In the genomic region with DNA sequence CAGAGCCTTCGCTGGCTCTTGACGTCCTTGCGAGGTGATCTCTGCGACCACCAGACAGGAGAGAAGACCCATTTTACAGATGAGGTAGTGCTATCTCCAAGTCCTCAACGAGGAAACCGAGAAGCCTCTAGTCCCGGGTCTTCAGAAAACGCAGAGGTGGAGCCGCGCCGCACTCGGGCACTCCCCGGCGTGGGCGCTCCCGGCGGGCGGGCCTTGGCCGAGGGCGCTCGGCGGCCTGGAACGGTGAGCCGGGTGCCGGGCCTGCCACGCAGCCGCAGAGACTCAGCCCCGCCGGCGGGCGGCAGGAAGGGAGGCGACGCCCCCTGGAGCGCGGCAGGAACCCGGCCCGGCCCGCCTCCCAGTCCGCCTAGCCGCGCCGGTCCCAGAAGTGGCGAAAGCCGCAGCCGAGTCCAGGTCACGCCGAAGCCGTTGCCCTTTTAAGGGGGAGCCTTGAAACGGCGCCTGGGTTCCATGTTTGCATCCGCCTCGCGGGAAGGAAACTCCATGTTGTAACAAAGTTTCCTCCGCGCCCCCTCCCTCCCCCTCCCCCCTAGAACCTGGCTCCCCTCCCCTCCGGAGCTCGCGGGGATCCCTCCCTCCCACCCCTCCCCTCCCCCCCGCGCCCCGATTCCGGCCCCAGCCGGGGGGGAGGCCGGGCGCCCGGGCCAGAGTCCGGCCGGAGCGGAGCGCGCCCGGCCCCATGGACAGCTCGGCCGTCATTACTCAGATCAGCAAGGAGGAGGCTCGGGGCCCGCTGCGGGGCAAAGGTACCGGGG, we compare ENCODE assay signal across 8 cellular contexts.
DNase-seq lines count a peak whose midpoint lies in the region; ATAC-seq and TF ChIP-seq lines count a peak whose summit lies in the region.

A gene with protein sequence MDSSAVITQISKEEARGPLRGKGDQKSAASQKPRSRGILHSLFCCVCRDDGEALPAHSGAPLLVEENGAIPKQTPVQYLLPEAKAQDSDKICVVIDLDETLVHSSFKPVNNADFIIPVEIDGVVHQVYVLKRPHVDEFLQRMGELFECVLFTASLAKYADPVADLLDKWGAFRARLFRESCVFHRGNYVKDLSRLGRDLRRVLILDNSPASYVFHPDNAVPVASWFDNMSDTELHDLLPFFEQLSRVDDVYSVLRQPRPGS (plus strand): TSS at position 478 of the 776 bp plus-strand sequence. CDS start 223 bp downstream, at position 701.

- H3K4me3 ChIP-seq in AG04449 (ENCODE audit: low read depth, low read length) = peak within 1 kb of the TSS; percentile 78

- CTCF ChIA-PET in AG04449 (lab: Yijun Ruan, JAX) = interaction anchor here (0.6 to 1.3 kb wide), 6 partner anchors 60 to 249 kb away, joined by 3 to 4 read pairs (median 3); no protein-coding TSS in a partner anchor

- DNase-seq in AG04449 (ENCODE audit: low read depth, low spot score) = peak; percentile 61
- peak; percentile 37 for DNase-seq in NCI-H345 treated with DMSO at 0.1 percent for 48 hours (lab: John Stamatoyannopoulos, UW; ENCODE audit: unreplicated experiment)
- peak; percentile 88 for DNase-seq in activated CD4-positive, CD25-positive, alpha-beta regulatory T cell treated with anti-CD3 and anti-CD28 coated beads, Interleukin-2, amount 50 U/mL, for 16 hours (ENCODE audit: low read depth, low spot score)
- DNase-seq in central memory CD4-positive, alpha-beta T cell = peak; percentile 91
- DNase-seq in iris pigment epithelial cell (ENCODE audit: low read depth) = peak; percentile 98
- peak; percentile 84 for DNase-seq in stimulated activated CD4-positive, alpha-beta T cell treated with anti-CD3 and anti-CD28 coated beads, Interleukin-12 subunit alpha, Interleukin-12 subunit beta, amount 100 ng/mL, for 4 hours

- POLR2A ChIA-PET in AG04449 (lab: Yijun Ruan, JAX) = no interaction called here

- peak; percentile 12 for TF ChIP-seq CTCF in AG04449 (IDR thresholded peaks at IDR 0.05; ENCODE audit: insufficient read depth, low read length, missing control alignments)

- peak; percentile 40 for ATAC-seq in GM18909 (IDR thresholded peaks at IDR 0.05; ENCODE audit: poor library complexity, unreplicated experiment)
- ATAC-seq in HG03159 (IDR thresholded peaks at IDR 0.05; ENCODE audit: unreplicated experiment) = peak; percentile 40

Comparison
In these comparisons a context has a peak if more than half of its experiments do, and no peak if none do; other contexts are left out.
1. Peak in every context shown above with its lines: DNase-seq, ATAC-seq and H3K4me3 ChIP-seq.
2. DNase-seq: peak in every context shown above with its lines; median percentile 98 in iris pigment epithelial cell; 91 in central memory CD4-positive, alpha-beta T cell; 88 in activated CD4-positive, CD25-positive, alpha-beta regulatory T cell treated with anti-CD3 and anti-CD28 coated beads, Interleukin-2, amount 50 U/mL, for 16 hours; 84 in stimulated activated CD4-positive, alpha-beta T cell treated with anti-CD3 and anti-CD28 coated beads, Interleukin-12 subunit alpha, Interleukin-12 subunit beta, amount 100 ng/mL, for 4 hours; 61 in AG04449; 37 in NCI-H345 treated with DMSO at 0.1 percent for 48 hours.